In the genomic region with DNA sequence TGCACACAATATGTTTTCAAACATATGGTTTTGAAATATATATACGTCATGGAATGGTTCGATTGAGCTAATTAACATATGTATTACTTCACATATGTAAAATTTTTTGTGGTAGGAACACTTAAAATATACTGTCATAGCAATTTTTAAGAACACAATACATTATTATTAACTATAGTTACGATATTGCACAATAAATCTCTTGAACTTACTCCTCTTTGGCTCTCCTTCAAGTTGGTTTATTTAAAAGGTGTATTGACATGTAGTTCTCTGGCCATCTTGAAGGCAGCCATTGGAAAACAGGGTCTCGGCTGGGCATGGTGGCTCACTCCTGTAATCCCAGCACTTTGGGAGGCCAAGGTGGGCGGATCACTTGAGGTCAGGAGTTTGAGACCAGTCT, we compare ENCODE assay signal across 17 cellular contexts. TPM values are rescaled to one million over a fixed set of nuclear protein-coding genes. Genes with fewer than 3 reads are reported as not detected.
DNase-seq lines count a peak whose midpoint lies in the region; ATAC-seq and TF ChIP-seq lines count a peak whose summit lies in the region.
"Had no signal": no experiment of that assay in that cellular context is flagged by ENCODE, and none has a peak within 500 bp of the region (broad histone marks: within the 10 kb centered on the region; RNA-seq: fewer than 3 reads in every experiment).

No MANE protein-coding gene starts in this region.

- intact Hi-C loops in mammary epithelial cell (cut with micrococcal nuclease) = no loop called here
- intact Hi-C loops in MCF 10A (cut with micrococcal nuclease) = no loop called here
- intact Hi-C loops in IMR-90 (cut with micrococcal nuclease) = no loop called here

- no peak overlapping the region for H4K91ac ChIP-seq in IMR-90 (ENCODE audit: insufficient read depth, low read depth, low read length)

- no peak overlapping the region for H2AK5ac ChIP-seq in IMR-90 (ENCODE audit: low read depth, low read length)

- no peaks in the 10 kb centered on the region for H3K9me3 ChIP-seq in mammary epithelial cell (replicated peaks; ENCODE audit: insufficient read depth, low read length)
- H3K9me3 ChIP-seq in IMR-90 (ENCODE audit: control insufficient read depth, insufficient read depth, low read length) = no peaks in the 10 kb centered on the region
- H3K9me3 ChIP-seq: A549, Caco-2 had no signal

- CTCF ChIA-PET in mammary epithelial cell (lab: Charles Lee; ENCODE audit: low non-redundant PET) = no interaction called here
- CTCF ChIA-PET in MCF 10A (lab: Yijun Ruan, JAX) = interaction anchor here (0.6 to 1.1 kb wide), 2 partner anchors 9 to 15 kb away, joined by 3 to 4 read pairs; no protein-coding TSS in a partner anchor
- CTCF ChIA-PET in IMR-90 (lab: Yijun Ruan, JAX) = no interaction called here

- TF ChIP-seq CTCF in mammary epithelial cell (conservative IDR thresholded peaks at IDR 0.05 in 1 of 2, IDR thresholded peaks at IDR 0.05 in 1 of 2; ENCODE audit: extremely low read depth in 1 of 2, insufficient read depth in 1 of 2, low read depth in 1 of 2, low read length in 2 of 2) = no peak
- no peak for TF ChIP-seq CTCF in MCF 10A (IDR thresholded peaks at IDR 0.05; ENCODE audit: unreplicated experiment)
- no peak for TF ChIP-seq CTCF in IMR-90 (conservative IDR thresholded peaks at IDR 0.05; ENCODE audit: low read depth, low read length)
- TF ChIP-seq CTCF in epithelial cell of esophagus (IDR thresholded peaks at IDR 0.05; ENCODE audit: insufficient read depth, low read depth, low read length, missing control alignments) = no peak

- H2AFZ ChIP-seq in mammary epithelial cell (ENCODE audit: low read depth, low read length) (no peak overlapping the region), IMR-90 (replicated peaks; ENCODE audit: low read length, poor library complexity) (no peak overlapping the region)

- H2BK120ac ChIP-seq in IMR-90 (ENCODE audit: low read depth, low read length) = no peak overlapping the region

- no peak for TF ChIP-seq POLR2A in IMR-90 (IDR thresholded peaks at IDR 0.05; ENCODE audit: low read depth, low read length)

- H4K8ac ChIP-seq in IMR-90 (ENCODE audit: low read depth in 2 of 2, low read length in 2 of 2) = no peak overlapping the region

- H3K36me3 ChIP-seq in mammary epithelial cell (ENCODE audit: insufficient read depth, low read length) (no peaks in the 10 kb centered on the region), IMR-90 (ENCODE audit: control insufficient read depth, insufficient read depth, low read length) (no peaks in the 10 kb centered on the region)
- H3K36me3 ChIP-seq: BLaER1 treated with 17β-estradiol and CSF1 and Interleukin-3, amounts not matched to agents 10 nM and 100 nM had no signal

- H3K23ac ChIP-seq in IMR-90 (ENCODE audit: low read depth, low read length) = no peak overlapping the region

- no peak overlapping the region for H3K27ac Mint-ChIP-seq in MCF 10A (ENCODE audit: low read depth, unreplicated experiment)
- H3K27ac Mint-ChIP-seq: B cell; CD4-positive, alpha-beta T cell; CD8-positive, alpha-beta T cell had no signal

- no peak overlapping the region for H3K27ac ChIP-seq in mammary epithelial cell (ENCODE audit: insufficient read depth, low read depth, low read length)
- H3K27ac ChIP-seq in IMR-90 (ENCODE audit: insufficient read depth, low read length) = no peak overlapping the region
- H3K27ac ChIP-seq: 22Rv1; A549; BLaER1 treated with 17β-estradiol and CSF1 and Interleukin-3, amounts not matched to agents 10 nM and 100 nM; C4-2B had no signal

- peaks cover 1% of the 10 kb centered on the region for H3K27me3 ChIP-seq in mammary epithelial cell (ENCODE audit: insufficient read depth, low read length)
- H3K27me3 ChIP-seq in IMR-90 (ENCODE audit: control insufficient read depth, insufficient read depth, low read length) = no peaks in the 10 kb centered on the region
- H3K27me3 ChIP-seq: BLaER1 treated with 17β-estradiol and CSF1 and Interleukin-3, amounts not matched to agents 10 nM and 100 nM had no signal

- no peaks in the 10 kb centered on the region for H4K20me1 ChIP-seq in mammary epithelial cell (ENCODE audit: insufficient read depth, low read length)
- H4K20me1 ChIP-seq in IMR-90 (ENCODE audit: insufficient read depth, low read length) = no peaks in the 10 kb centered on the region
- H4K20me1 ChIP-seq: BLaER1 treated with 17β-estradiol and CSF1 and Interleukin-3, amounts not matched to agents 10 nM and 100 nM had no signal

- no peak overlapping the region for H3K9ac ChIP-seq in mammary epithelial cell (ENCODE audit: insufficient read depth, low read length)
- H3K9ac ChIP-seq in IMR-90 (ENCODE audit: low read depth, low read length) = no peak overlapping the region
- H3K9ac ChIP-seq: BLaER1 treated with 17β-estradiol and CSF1 and Interleukin-3, amounts not matched to agents 10 nM and 100 nM had no signal

- H3K4me2 ChIP-seq in mammary epithelial cell (ENCODE audit: insufficient read depth, low read depth, low read length) = no peak overlapping the region
- H3K4me2 ChIP-seq in IMR-90 (ENCODE audit: low read depth, low read length) = no peak overlapping the region
- H3K4me2 ChIP-seq: A549; BLaER1 treated with 17β-estradiol and CSF1 and Interleukin-3, amounts not matched to agents 10 nM and 100 nM had no signal

- dilution Hi-C loops in mammary epithelial cell (cut with HindIII; ENCODE audit: low sequenced_read_pairs) (no loop called here), IMR-90 (cut with HindIII; ENCODE audit: low sequenced_read_pairs, unreplicated experiment) (no loop called here)

- peaks cover 11% of the 10 kb centered on the region for H3K4me1 Mint-ChIP-seq in MCF 10A (ENCODE audit: insufficient read depth, unreplicated experiment)
- H3K4me1 Mint-ChIP-seq: B cell had no signal

- DNase-seq in mammary epithelial cell = peak; percentile 12
- no peak for DNase-seq in MCF 10A (ENCODE audit: unreplicated experiment)
- no peak for DNase-seq in IMR-90
- peak; percentile 15 for DNase-seq in epithelial cell of esophagus (ENCODE audit: low read depth)
- DNase-seq: AML-193; Caco-2; Calu3; CD4-positive, alpha-beta T cell; CD8-positive, alpha-beta T cell; DMS79 treated with DMSO at 0.1 percent for 48 hours; GF-D8 had no signal

- POLR2A ChIA-PET in MCF 10A (lab: Yijun Ruan, JAX) = interaction anchor here (0.7 to 1.4 kb wide), 2 partner anchors 14 to 331 kb away, joined by 3 read pairs; no protein-coding TSS in a partner anchor
- POLR2A ChIA-PET in IMR-90 (lab: Charles Lee; ENCODE audit: unreplicated experiment) = no interaction called here

- no peak overlapping the region for H3K4me3 Mint-ChIP-seq in MCF 10A (ENCODE audit: unreplicated experiment)
- H3K4me3 Mint-ChIP-seq: B cell; CD4-positive, alpha-beta T cell; CD8-positive, alpha-beta T cell had no signal

- no peaks in the 10 kb centered on the region for H3K79me2 ChIP-seq in mammary epithelial cell (ENCODE audit: insufficient read depth, low read length)

- no peak overlapping the region for H2BK15ac ChIP-seq in IMR-90 (ENCODE audit: low read depth, low read length)

- H3K79me1 ChIP-seq in IMR-90 (ENCODE audit: low read depth in 1 of 2, low read length in 2 of 2) = no peaks in the 10 kb centered on the region

- H3K4me3 ChIP-seq in mammary epithelial cell (replicated peaks in 1 of 3; ENCODE audit: insufficient read depth in 1 of 3, low read depth in 2 of 3, low read length in 3 of 3) (no peak overlapping the region), IMR-90 (ENCODE audit: insufficient read depth, low read depth, low read length) (no peak overlapping the region), epithelial cell of esophagus (ENCODE audit: low read length) (no peak overlapping the region)
- H3K4me3 ChIP-seq: A549; BLaER1 treated with 17β-estradiol and CSF1 and Interleukin-3, amounts not matched to agents 10 nM and 100 nM had no signal

- no peak overlapping the region for H2AK9ac ChIP-seq in IMR-90 (replicated peaks; ENCODE audit: low read depth, low read length, poor library complexity)

- no peaks in the 10 kb centered on the region for H3K9me1 ChIP-seq in IMR-90 (ENCODE audit: insufficient read depth, low read length)

- in situ Hi-C loops in mammary epithelial cell (cut with MboI; ENCODE audit: low sequenced_read_pairs in 2 of 2) = no loop called here
- in situ Hi-C loops in IMR-90 (cut with MboI; ENCODE audit: low sequenced_read_pairs) = no loop called here

- H4K5ac ChIP-seq in IMR-90 (ENCODE audit: low read depth, low read length) = no peak overlapping the region

- no peaks in the 10 kb centered on the region for H3K36me3 Mint-ChIP-seq in MCF 10A (ENCODE audit: insufficient read depth, unreplicated experiment)
- H3K36me3 Mint-ChIP-seq: CD8-positive, alpha-beta T cell had no signal

- ATAC-seq in IMR-90 (ENCODE audit: low read depth) (no peak), HG03342 (IDR thresholded peaks at IDR 0.05; ENCODE audit: unreplicated experiment) (no peak)
- ATAC-seq: A549; CD8-positive, alpha-beta T cell had no signal

- no peak overlapping the region for H3K4ac ChIP-seq in IMR-90 (ENCODE audit: low read depth, low read length)

- no peak overlapping the region for H3K18ac ChIP-seq in IMR-90 (ENCODE audit: low read depth, low read length)

- no peak overlapping the region for H3K14ac ChIP-seq in IMR-90 (replicated peaks; ENCODE audit: low read depth, low read length)

- H2BK5ac ChIP-seq in IMR-90 (ENCODE audit: low read depth, low read length, poor library complexity, severe bottlenecking) = no peak overlapping the region

- WGBS in mammary epithelial cell (ENCODE audit: low coverage, missing lambda C conversion rate) = 73% methylated on average over 5 of the region's 5 CpGs
- no CpG with 5 or more reads among the region's 5 CpGs for WGBS in IMR-90 (ENCODE audit: extremely low coverage in 2 of 2, insufficient read length in 1 of 2), 2 experiments

- H3K9me3 Mint-ChIP-seq in MCF 10A (ENCODE audit: unreplicated experiment) = no peaks in the 10 kb centered on the region
- H3K9me3 Mint-ChIP-seq: CD4-positive, alpha-beta T cell; CD8-positive, alpha-beta T cell had no signal

- TF ChIP-seq RAD21 in IMR-90 (IDR thresholded peaks at IDR 0.05; ENCODE audit: low read length) = no peak

- H3K27me3 Mint-ChIP-seq in MCF 10A (ENCODE audit: insufficient read depth, unreplicated experiment) = no peaks in the 10 kb centered on the region

- BruUV-seq in mammary epithelial cell (replicated peaks; lab: Mats Ljungman, UMichigan) = no TSS peak
- no TSS peak for BruUV-seq in MCF 10A (replicated peaks; lab: Mats Ljungman, UMichigan)
- no TSS peak for BruUV-seq in IMR-90 (replicated peaks; lab: Mats Ljungman, UMichigan)

- no peak overlapping the region for H2BK20ac ChIP-seq in IMR-90 (ENCODE audit: low read depth, low read length)

- H3K4me1 ChIP-seq in mammary epithelial cell (ENCODE audit: insufficient read depth, low read length) = no peaks in the 10 kb centered on the region
- peaks cover 3% of the 10 kb centered on the region; the same call in 1 of the 2 replicates for H3K4me1 ChIP-seq in IMR-90 (ENCODE audit: control insufficient read depth, insufficient read depth, low read length)
- H3K4me1 ChIP-seq: A549 had no signal

- no peak overlapping the region for H3K56ac ChIP-seq in IMR-90 (ENCODE audit: extremely low read depth, insufficient read depth, low read length)

RNA-seq across cellular contexts. Expression of a gene that starts 53.8 kb away (rescaled TPM):
- total RNA-seq in mammary epithelial cell = 10 to 100 TPM; 34.2 to 43.0 TPM
- 18.9 TPM for polyA plus RNA-seq in mammary epithelial cell
- polyA minus RNA-seq in mammary epithelial cell = 9.7 TPM
- 27.4 and 28.6 TPM in 2 replicates for total RNA-seq in MCF 10A (2022)
- total RNA-seq in IMR-90 (2012; rRNA removed) = 26.7 and 58.9 TPM in 2 replicates
- 21.1 and 27.4 TPM in 2 replicates for polyA plus RNA-seq in IMR-90 (2012; rRNA removed)
- 6.3 and 9.6 TPM in 2 replicates for polyA plus RNA-seq in IMR-90 (2012; cell fraction: cytosol; rRNA removed)
- polyA plus RNA-seq in IMR-90 (2012; cell fraction: nucleus; rRNA removed; ENCODE audit: low replicate concordance) = 4.5 and 21.2 TPM in 2 replicates

RNA-seq across cellular contexts. Expression of a gene that starts 54.1 kb away (rescaled TPM):
- total RNA-seq in mammary epithelial cell (10 to 100 TPM in 1 of 2 donors, 1 to 10 TPM in 1; 8.0 to 19.9 TPM), MCF 10A (2022) (19.2 and 20.7 TPM in 2 replicates), IMR-90 (2012; rRNA removed) (5.6 and 10.0 TPM in 2 replicates)
- polyA plus RNA-seq in mammary epithelial cell (10.3 TPM), IMR-90 (2012; rRNA removed) (6.6 and 8.8 TPM in 2 replicates)
- polyA minus RNA-seq in mammary epithelial cell = 7.3 TPM
- 0.90 and 1.5 TPM in 2 replicates for polyA plus RNA-seq in IMR-90 (2012; cell fraction: cytosol; rRNA removed)
- polyA plus RNA-seq in IMR-90 (2012; cell fraction: nucleus; rRNA removed; ENCODE audit: low replicate concordance) = 1.4 and 15.6 TPM in 2 replicates

Comparison
In these comparisons a context has a peak if more than half of its experiments do, and no peak if none do; other contexts are left out.
1. DNase-seq: peak in mammary epithelial cell (single experiment) and epithelial cell of esophagus (single experiment); none in MCF 10A (single experiment) and IMR-90 (single experiment).